2 cellular contexts compared by ENCODE assay signal in genomic region chr20:63301671-63302070, GRCh38.
TF ChIP-seq lines count a peak whose summit lies in the region.

No MANE protein-coding gene starts in this region.

TF ChIP-seq in HEK293, 187 proteins besides CTCF, POLR2A, EP300 and RAD21:
- peak; percentile 66 for TF ChIP-seq SETDB1 (IDR thresholded peaks at IDR 0.05; ENCODE audit: insufficient read length, low read length)
- TF ChIP-seq ZNF610 (tag by site-specific recombination; IDR thresholded peaks at IDR 0.05; ENCODE audit: borderline replicate concordance): no peak

TF ChIP-seq in K562, 482 proteins besides CTCF, POLR2A, EP300 and RAD21:
- no peak for TF ChIP-seq TCF7L2 (IDR thresholded peaks at IDR 0.05; ENCODE audit: low read depth, low read length)
- TF ChIP-seq CHD7 (IDR thresholded peaks at IDR 0.05; ENCODE audit: low read depth, low read length): no peak
- TF ChIP-seq ZNF507 (tag; conservative IDR thresholded peaks at IDR 0.05): peak; percentile 93
- no peak for TF ChIP-seq HDGF (IDR thresholded peaks at IDR 0.05)
- TF ChIP-seq PHB (CRISPR knock-in tag; IDR thresholded peaks at IDR 0.05): no peak
- no peak for TF ChIP-seq ZNF318 (IDR thresholded peaks at IDR 0.05; ENCODE audit: borderline replicate concordance in 1 of 2, low read depth in 1 of 2)
